In genomic region chr12:53005215-53005985, GRCh38 we compare ENCODE assay signal across 8 cellular contexts. TPM values are rescaled to one million over a fixed set of nuclear protein-coding genes. Genes with fewer than 3 reads are reported as not detected.
A peak's percentile ranks its signal among the peaks of the same experiment; 100 is the strongest.
DNase-seq lines count a peak whose midpoint lies in the region; ATAC-seq and TF ChIP-seq lines count a peak whose summit lies in the region.

No MANE protein-coding gene starts in this region.

- H3K4me3 Mint-ChIP-seq in CD4-positive, alpha-beta T cell: peak overlapping the region; percentile 99

- CTCF ChIA-PET in CD4-positive, alpha-beta T cell (lab: Charles Lee): interaction anchor here (0.7 to 1.4 kb wide), 5 partner anchors 42 to 980 kb away, joined by 3 to 4 read pairs (median 3); no protein-coding TSS in a partner anchor

- H3K36me3 ChIP-seq in HUES64 (ENCODE audit: insufficient read depth, low read length): peaks cover 30% of the 10 kb centered on the region
- H3K36me3 ChIP-seq in adipocyte (ENCODE audit: control insufficient read depth, insufficient read depth, low read length, severe bottlenecking): peaks cover 12% of the 10 kb centered on the region
- peaks cover 31% of the 10 kb centered on the region for H3K36me3 ChIP-seq in iPS-20b (ENCODE audit: insufficient read depth, low read depth, low read length)
- H3K36me3 ChIP-seq in spleen: peaks cover 0 to 25% (median 5%) of the 10 kb centered on the region in 6 donors

- no peaks in the 10 kb centered on the region for H3K9me3 ChIP-seq in CD4-positive, alpha-beta T cell (ENCODE audit: control insufficient read depth, low read length)
- no peaks in the 10 kb centered on the region for H3K9me3 ChIP-seq in HUES64 (ENCODE audit: insufficient read depth, low read depth, low read length)
- no peaks in the 10 kb centered on the region for H3K9me3 ChIP-seq in adipocyte (ENCODE audit: control insufficient read depth, low read length)
- H3K9me3 ChIP-seq in iPS-20b (ENCODE audit: insufficient read depth, low read depth, low read length): no peaks in the 10 kb centered on the region
- H3K9me3 ChIP-seq in spleen: no peaks in the 10 kb centered on the region

- no peak for TF ChIP-seq POLR2A in spleen (IDR thresholded peaks at IDR 0.05)

- H3K4me3 ChIP-seq in HUES64 (ENCODE audit: low read length) (peak overlapping the region; percentile 97), adipocyte (ENCODE audit: low read length) (peak overlapping the region; percentile 99), iPS-20b (ENCODE audit: low read length) (peak overlapping the region; percentile 94), spleen (peak overlapping the region; percentile 39 to 99 (median 94))

- peak overlapping the region; percentile 90 for H3K27ac ChIP-seq in CD4-positive, alpha-beta T cell (ENCODE audit: low read depth, low read length)
- peak overlapping the region; percentile 76 for H3K27ac ChIP-seq in HUES64 (ENCODE audit: low read depth, low read length)
- H3K27ac ChIP-seq in iPS-20b (ENCODE audit: low read length): peak overlapping the region; percentile 33
- peak overlapping the region; percentile 72 to 97 (median 94) for H3K27ac ChIP-seq in spleen

- H3K27me3 Mint-ChIP-seq in CD4-positive, alpha-beta T cell: no peaks in the 10 kb centered on the region

- no peaks in the 10 kb centered on the region for H3K27me3 ChIP-seq in CD4-positive, alpha-beta T cell (ENCODE audit: control insufficient read depth, insufficient read depth, low read length)
- H3K27me3 ChIP-seq in HUES64 (ENCODE audit: insufficient read depth, low read length) (no peaks in the 10 kb centered on the region), adipocyte (replicated peaks; ENCODE audit: control insufficient read depth, insufficient read depth, low read length) (no peaks in the 10 kb centered on the region), iPS-20b (ENCODE audit: insufficient read depth, low read length) (no peaks in the 10 kb centered on the region), spleen (replicated peaks in 1 of 7) (peaks cover 0 to 10% (median 0%) of the 10 kb centered on the region in 7 donors)

- WGBS in HUES64: 8% methylated on average over 26 of the region's 28 CpGs
- WGBS in spleen, 5 donors: 26 to 32% (median 27%) methylated on average over 28 of the region's 28 CpGs

- H3K9ac ChIP-seq in HUES64 (ENCODE audit: low read depth, low read length) (peak overlapping the region; percentile 100), adipocyte (ENCODE audit: low read length) (peak overlapping the region; percentile 98), iPS-20b (ENCODE audit: low read depth, low read length) (peak overlapping the region; percentile 90)

- no peaks in the 10 kb centered on the region for H3K9me3 Mint-ChIP-seq in CD4-positive, alpha-beta T cell

- H3K27ac Mint-ChIP-seq in CD4-positive, alpha-beta T cell: peak overlapping the region; percentile 99

- peaks cover 51% of the 10 kb centered on the region for H3K4me1 Mint-ChIP-seq in CD4-positive, alpha-beta T cell (ENCODE audit: low read depth)

- TF ChIP-seq CTCF in CD4-positive, alpha-beta T cell (IDR thresholded peaks at IDR 0.05): no peak
- no peak for TF ChIP-seq CTCF in spleen (IDR thresholded peaks at IDR 0.05 in 8 of 11, conservative IDR thresholded peaks at IDR 0.05 in 3 of 11)

- intact Hi-C loops in CD4-positive, alpha-beta T cell (cut with DNase I, micrococcal nuclease): loop anchor here in 1 of 2 experiments (5.0 to 10.0 kb wide), 5 partner anchors 42 to 981 kb away; partner anchors contain the start of genes CALCOCO1, MYG1, PCBP2 and PFDN5
- intact Hi-C loops in spleen (cut with DNase I; ENCODE audit: low total_unique reads): no loop called here

- DNase-seq in CD4-positive, alpha-beta T cell: peak in 2 of 10 experiments; percentile 3 to 24
- DNase-seq in adipocyte (ENCODE audit: low read depth) (peak; percentile 22), spleen (peak; percentile 85), NCI-H128 (lab: John Stamatoyannopoulos, UW; ENCODE audit: unreplicated experiment) (no peak), Kasumi-1 (lab: John Stamatoyannopoulos, UW) (no peak)

- ATAC-seq in CD4-positive, alpha-beta T cell (ENCODE audit: poor library complexity): no peak
- no peak for ATAC-seq in GM19463 (IDR thresholded peaks at IDR 0.05; ENCODE audit: unreplicated experiment)

- POLR2A ChIA-PET in CD4-positive, alpha-beta T cell (lab: Charles Lee): interaction anchor here (0.6 to 1.8 kb wide), 33 partner anchors 11 to 1923 kb away, joined by 3 to 20 read pairs (median 4); partner anchors contain the start of genes AAAS, ATG101, COPZ1 and CSAD

- H3K36me3 Mint-ChIP-seq in CD4-positive, alpha-beta T cell (ENCODE audit: low read depth): peaks cover 33% of the 10 kb centered on the region

- H3K4me1 ChIP-seq in HUES64 (ENCODE audit: insufficient read depth, low read length): peaks cover 38% of the 10 kb centered on the region
- peaks cover 48% of the 10 kb centered on the region for H3K4me1 ChIP-seq in adipocyte (ENCODE audit: control insufficient read depth, insufficient read depth, low read length)
- H3K4me1 ChIP-seq in iPS-20b (ENCODE audit: insufficient read depth, low read length): peaks cover 31% of the 10 kb centered on the region; the same call in 1 of the 2 replicates
- H3K4me1 ChIP-seq in spleen: peaks cover 34 to 49% (median 47%) of the 10 kb centered on the region in 6 donors

RNA-seq across cellular contexts. Expression of gene EIF4B, which starts 0.9 kb away (rescaled TPM):
- total RNA-seq in CD4-positive, alpha-beta T cell: 100 to 1,000 TPM; 794 to 806 TPM
- polyA plus RNA-seq in HUES64 (2013, experiment 1 of 2): 342 TPM
- polyA plus RNA-seq in HUES64 (2013, experiment 2 of 2): 381 TPM
- total RNA-seq in spleen: 100 to 1,000 TPM; 379 to 490 (median 468) TPM
- 100 to 1,000 TPM; 105 to 132 (median 119) TPM for polyA plus RNA-seq in spleen

RNA-seq across cellular contexts. Expression of gene TNS2, which starts 44.5 kb away (rescaled TPM):
- total RNA-seq in CD4-positive, alpha-beta T cell: 1 to 10 TPM; 2.3 to 3.0 TPM
- polyA plus RNA-seq in HUES64 (2013, experiment 1 of 2): 4.4 TPM
- 9.8 TPM for polyA plus RNA-seq in HUES64 (2013, experiment 2 of 2)
- 100 to 1,000 TPM in 6 of 7 donors, 10 to 100 TPM in 1; 72.4 to 301 (median 170) TPM for total RNA-seq in spleen
- 100 to 1,000 TPM in 1 of 3 donors, 10 to 100 TPM in 2; 36.6 to 159 (median 67.5) TPM for polyA plus RNA-seq in spleen

RNA-seq across cellular contexts. Expression of gene KRT18, which starts 56.5 kb away (rescaled TPM):
- 1 to 10 TPM; 7.2 to 9.2 TPM for total RNA-seq in CD4-positive, alpha-beta T cell
- 357 TPM for polyA plus RNA-seq in HUES64 (2013, experiment 1 of 2)
- polyA plus RNA-seq in HUES64 (2013, experiment 2 of 2): 348 TPM
- 10 to 100 TPM; 23.3 to 57.2 (median 26.0) TPM for total RNA-seq in spleen
- 10 to 100 TPM; 16.8 to 23.0 (median 18.4) TPM for polyA plus RNA-seq in spleen

Comparison
In these comparisons a context has a peak if more than half of its experiments do, and no peak if none do; other contexts are left out.
1. DNase-seq: peak in adipocyte (single experiment) and spleen (single experiment); none in NCI-H128 (single experiment) and Kasumi-1 (0 of 2).
2. H3K27ac ChIP-seq: peak in every context shown above with its lines; median percentile 94 in spleen; 90 in CD4-positive, alpha-beta T cell; 76 in HUES64; 33 in iPS-20b.
3. RNA of gene TNS2, which starts 44.5 kb away (total RNA-seq): 72.4 to 301 TPM in spleen; 2.3 to 3.0 TPM in CD4-positive, alpha-beta T cell; every median in the first group is over 10 times any median in the second.
4. Peak in every context shown above with its lines, with median percentiles within 50 percentile points of each other: H3K4me3 ChIP-seq and H3K9ac ChIP-seq.